In the genomic region with DNA sequence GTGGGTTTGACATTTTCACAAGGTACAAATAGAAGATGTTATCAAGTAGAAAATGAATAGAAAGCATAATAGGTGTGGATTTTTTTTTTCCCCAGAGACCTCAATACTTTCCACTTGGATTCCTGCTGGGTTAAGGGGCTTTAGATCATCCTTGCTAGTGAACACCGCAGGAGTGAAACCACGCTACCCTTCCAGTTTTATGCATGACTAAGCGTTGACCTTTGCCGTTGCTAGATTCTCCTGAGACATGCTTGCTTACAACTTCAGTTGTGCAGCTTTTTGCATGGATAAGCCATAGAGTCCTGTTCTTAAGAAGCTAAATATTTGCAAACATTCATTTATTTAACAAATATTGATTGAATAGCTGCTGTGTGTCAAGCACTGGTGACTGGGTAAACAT, we compare ENCODE assay signal across 19 cellular contexts.
DNase-seq lines count a peak whose midpoint lies in the region; ATAC-seq, FAIRE-seq and TF ChIP-seq lines count a peak whose summit lies in the region.
"Had no signal": no experiment of that assay in that cellular context is flagged by ENCODE, and none has a peak within 500 bp of the region (broad histone marks: within the 10 kb centered on the region; RNA-seq: fewer than 3 reads in every experiment).

No MANE protein-coding gene starts in this region.

- TF ChIP-seq CTCF in retinal pigment epithelial cell (conservative IDR thresholded peaks at IDR 0.05; ENCODE audit: low read depth, low read length): no peak

- ATAC-seq in HG02678 (IDR thresholded peaks at IDR 0.05; ENCODE audit: unreplicated experiment) (no peak), GM18907 (IDR thresholded peaks at IDR 0.05; ENCODE audit: unreplicated experiment) (no peak)
- ATAC-seq: left lung had no signal

- DNase-seq in HT1080 (ENCODE audit: low read depth) (peak; percentile 52), T1000 (lab: John Stamatoyannopoulos, UW) (peak; percentile 52), fibroblast of the conjunctiva (ENCODE audit: low read depth) (peak; percentile 47), retinal pigment epithelial cell (ENCODE audit: low read depth) (peak; percentile 42), GM12891 (ENCODE audit: insufficient read length, low spot score) (no peak)
- DNase-seq: activated CD4-positive, alpha-beta T cell treated with anti-CD3 and anti-CD28 coated beads, Interleukin-2, amount 50 U/mL, for 4 hours; activated naive CD4-positive, alpha-beta T cell treated with anti-CD3 and anti-CD28 coated beads for 36 hours; activated T-cell treated with anti-CD3 and anti-CD28 coated beads, Interleukin-2, amount 50 U/mL, for 1 hour; AML-193; H9; left lung; NCI-H1092 treated with DMSO at 0.1 percent for 48 hours; NCI-H2171 treated with DMSO at 0.1 percent for 48 hours; stimulated activated CD4-positive, alpha-beta T cell treated with anti-CD3 and anti-CD28 coated beads, Interleukin-4, amount 100 ng/mL, for 4 hours had no signal

- no peak for TF ChIP-seq POLR2A in GM12891 (IDR thresholded peaks at IDR 0.05; ENCODE audit: low read depth, low read length)

- H3K4me3 ChIP-seq in retinal pigment epithelial cell (ENCODE audit: low read length): no peak overlapping the region
- H3K4me3 ChIP-seq: ascending aorta, left lung, skin epidermis had no signal

- no peak for FAIRE-seq in GM12891 (lab: Jason Lieb, UNC)
- FAIRE-seq: endothelial cell of umbilical vein had no signal

TF ChIP-seq in GM12891, 5 proteins besides CTCF, POLR2A, EP300 and RAD21:
- no peak for TF ChIP-seq TAF1 (IDR thresholded peaks at IDR 0.05; ENCODE audit: low read depth, low read length)
- no peak for TF ChIP-seq POU2F2 (IDR thresholded peaks at IDR 0.05; ENCODE audit: low read depth, low read length)
- TF ChIP-seq POLR2AphosphoS5 (IDR thresholded peaks at IDR 0.05; ENCODE audit: low read depth, low read length): no peak
- no peak for TF ChIP-seq SPI1 (IDR thresholded peaks at IDR 0.05; ENCODE audit: low read depth, low read length)
